8 cellular contexts compared by ENCODE assay signal in the genomic region with DNA sequence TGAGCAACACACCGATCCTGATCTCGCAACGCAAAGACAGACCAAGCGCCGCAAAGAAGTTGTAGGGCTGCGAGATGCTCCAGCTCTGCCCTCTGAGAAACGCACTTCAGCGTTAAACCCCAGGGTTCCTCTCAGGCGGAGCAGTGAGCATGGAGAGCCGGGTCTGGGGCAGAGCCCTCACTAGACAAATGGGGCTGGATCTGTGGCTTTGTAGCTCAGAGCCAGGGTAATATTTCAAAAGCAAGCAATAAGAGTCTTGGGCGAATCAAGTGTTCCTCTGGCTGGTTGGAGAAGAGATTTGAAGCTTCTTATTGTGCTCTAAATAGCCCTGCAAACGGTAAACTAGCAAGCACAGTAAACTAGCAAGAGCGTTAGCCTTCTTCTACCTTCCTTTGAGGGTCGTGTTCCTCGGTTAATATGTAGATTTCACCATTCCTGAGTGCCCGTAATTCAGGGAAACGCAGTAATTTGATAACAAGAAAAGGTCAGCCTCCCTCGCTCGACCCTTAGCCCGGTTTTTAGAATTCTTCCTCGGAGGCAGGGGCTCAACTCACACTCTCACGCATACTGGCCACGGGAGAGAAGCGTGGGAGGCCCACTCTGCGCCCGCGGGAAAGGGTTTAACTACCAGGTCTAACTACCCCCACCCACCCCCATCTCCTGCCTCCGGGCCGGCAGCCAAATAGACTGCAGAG. TPM values are rescaled to one million over a fixed set of nuclear protein-coding genes. Genes with fewer than 3 reads are reported as not detected.
DNase-seq lines count a peak whose midpoint lies in the region; ATAC-seq, FAIRE-seq and TF ChIP-seq lines count a peak whose summit lies in the region.

No MANE protein-coding gene starts in this region.

- no TSS peak for BruUV-seq in HepG2 (replicated peaks; lab: Mats Ljungman, UMichigan)

- H3K4me2 ChIP-seq in HepG2 (ENCODE audit: low read depth, low read length) = peak overlapping the region; percentile 76

- FAIRE-seq in HepG2 (lab: Jason Lieb, UNC) = no peak
- FAIRE-seq in GM12892 (lab: Jason Lieb, UNC) = no peak

- H3K27ac ChIP-seq in ascending aorta (peak overlapping the region; percentile 37 to 45), HepG2 (ENCODE audit: extremely low read length, insufficient read depth, low read length) (no peak overlapping the region)

- peaks cover 40% of the 10 kb centered on the region for H3K4me1 Mint-ChIP-seq in type B pancreatic cell (ENCODE audit: unreplicated experiment)

- ATAC-seq in HG03354 (IDR thresholded peaks at IDR 0.05; ENCODE audit: poor library complexity, severe bottlenecking, unreplicated experiment) (peak; percentile 45), HepG2 (peak; percentile 83), HG03039 (IDR thresholded peaks at IDR 0.05; ENCODE audit: unreplicated experiment) (no peak)

- WGBS in HepG2 (ENCODE audit: low lambda C conversion rate) = 64% methylated on average over 29 of the region's 29 CpGs

- H3K79me2 ChIP-seq in HepG2 (ENCODE audit: insufficient read depth, low read length) = no peaks in the 10 kb centered on the region

- CTCF ChIA-PET in HepG2 (lab: Yijun Ruan, JAX; ENCODE audit: low intra/inter-chr PET ratio, low total read pairs) = no interaction called here

- peaks cover 3% of the 10 kb centered on the region for H3K27me3 Mint-ChIP-seq in type B pancreatic cell

- in situ Hi-C loops in G401 (cut with HindIII; ENCODE audit: low sequenced_read_pairs) = loop anchor here (5.0 kb wide), 1 partner anchor 260 kb away; no protein-coding TSS in a partner anchor
- in situ Hi-C loops in HepG2 (cut with HindIII; ENCODE audit: extremely low pct_ligation_motif_present, low pct_unique_long_range_greater_than_20kb) = no loop called here

- TF ChIP-seq EP300 in HepG2 (IDR thresholded peaks at IDR 0.05; ENCODE audit: low read depth in 2 of 2, low read length in 2 of 2) = no peak
- TF ChIP-seq EP300 in HepG2 (CRISPR knock-in tag; IDR thresholded peaks at IDR 0.05; ENCODE audit: borderline replicate concordance) = no peak

- peak overlapping the region; percentile 96 for H3K27ac Mint-ChIP-seq in type B pancreatic cell

- peak overlapping the region; percentile 37 to 51 for H3K4me3 ChIP-seq in ascending aorta
- peak overlapping the region; percentile 56 to 66 (median 57) for H3K4me3 ChIP-seq in HepG2 (replicated peaks in 1 of 3; ENCODE audit: insufficient read depth in 1 of 3, low read depth in 2 of 3, low read length in 3 of 3)

- TF ChIP-seq POLR2A in HepG2 (IDR thresholded peaks at IDR 0.05; ENCODE audit: insufficient read depth in 1 of 2, low read depth in 2 of 2, low read length in 2 of 2) (no peak), GM12892 (IDR thresholded peaks at IDR 0.05; ENCODE audit: low read depth, low read length) (no peak)

- no peaks in the 10 kb centered on the region for H3K27me3 ChIP-seq in ascending aorta
- H3K27me3 ChIP-seq in HepG2 (ENCODE audit: control insufficient read depth in 1 of 2, insufficient read depth in 2 of 2, low read length in 2 of 2) = no peaks in the 10 kb centered on the region

- TF ChIP-seq CTCF in ascending aorta (IDR thresholded peaks at IDR 0.05) (no peak), HepG2 (CRISPR knock-in tag; IDR thresholded peaks at IDR 0.05) (no peak), type B pancreatic cell (conservative IDR thresholded peaks at IDR 0.05) (no peak)

- H3K9me3 Mint-ChIP-seq in type B pancreatic cell = no peaks in the 10 kb centered on the region

- no peaks in the 10 kb centered on the region for H3K9me3 ChIP-seq in ascending aorta
- no peaks in the 10 kb centered on the region for H3K9me3 ChIP-seq in HepG2 (ENCODE audit: low read length)

- no peak for TF ChIP-seq RAD21 in HepG2 (CRISPR knock-in tag; IDR thresholded peaks at IDR 0.05)

- peak overlapping the region; percentile 44 for H3K9ac ChIP-seq in HepG2 (ENCODE audit: insufficient read depth, low read depth, low read length)

- H3K36me3 Mint-ChIP-seq in type B pancreatic cell = peaks cover 5% of the 10 kb centered on the region

- H3K4me1 ChIP-seq in ascending aorta (peaks cover 0 to 2% of the 10 kb centered on the region in 2 donors), HepG2 (ENCODE audit: insufficient read depth, low read length) (peaks cover 20% of the 10 kb centered on the region)

- H3K36me3 ChIP-seq in ascending aorta (no peaks in the 10 kb centered on the region), HepG2 (replicated peaks in 1 of 2; ENCODE audit: control insufficient read depth in 1 of 2, insufficient read depth in 2 of 2, low read length in 2 of 2) (no peaks in the 10 kb centered on the region; a peak in 1 of 5 replicates)

- POLR2A ChIA-PET in HepG2 (lab: Yijun Ruan, JAX) = no interaction called here

- H2AFZ ChIP-seq in HepG2 (ENCODE audit: low read length) = peak overlapping the region; percentile 78

- H3K4me3 Mint-ChIP-seq in type B pancreatic cell = peak overlapping the region; percentile 92

- no peaks in the 10 kb centered on the region for H4K20me1 ChIP-seq in HepG2 (ENCODE audit: insufficient read depth, low read length)

- intact Hi-C loops in ascending aorta (cut with DNase I) = loop anchor here (2.0 to 5.0 kb wide), 2 partner anchors 235 to 485 kb away; no protein-coding TSS in a partner anchor
- intact Hi-C loops in HepG2 (cut with micrococcal nuclease; ENCODE audit: unreplicated experiment) = no loop called here

- DNase-seq in G401 (ENCODE audit: low spot score) = peak; percentile 59
- no peak for DNase-seq in ascending aorta (ENCODE audit: low spot score in 2 of 2)
- DNase-seq in HepG2 (ENCODE audit: low spot score) = no peak
- DNase-seq in type B pancreatic cell (ENCODE audit: extremely low spot score, unreplicated experiment) = peak; percentile 71
- DNase-seq in SK-N-DZ (ENCODE audit: low spot score) = no peak
- no peak for DNase-seq in GM12892 (ENCODE audit: insufficient read length)

TF ChIP-seq in HepG2, 621 proteins besides CTCF, POLR2A, EP300 and RAD21:
- TF ChIP-seq, protein P1, sequence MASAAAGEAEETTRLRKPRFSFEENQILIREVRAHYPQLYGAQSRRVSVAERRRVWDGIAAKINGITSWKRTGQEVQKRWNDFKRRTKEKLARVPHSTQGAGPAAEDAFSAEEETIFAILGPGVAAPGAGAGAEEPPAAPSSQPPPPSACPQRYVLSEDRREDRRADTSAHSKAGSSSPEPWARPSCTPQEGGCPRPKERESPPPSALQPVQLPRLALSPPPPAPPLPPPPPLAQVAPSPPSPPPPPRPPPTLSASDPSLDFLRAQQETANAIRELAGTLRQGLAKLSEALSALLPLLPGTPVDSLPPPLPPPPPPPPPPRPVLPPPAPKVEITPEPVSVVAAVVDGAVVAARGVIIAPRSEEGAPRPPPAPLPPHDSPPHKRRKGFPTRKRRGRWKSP (CRISPR knock-in tag; IDR thresholded peaks at IDR 0.05) = 0 out of 2 replicates have a peak, but pooled peaks have one; percentile 37
- TF ChIP-seq ZNF775 (CRISPR knock-in tag; IDR thresholded peaks at IDR 0.05; ENCODE audit: borderline replicate concordance) = no peak

RNA-seq across cellular contexts. Expression of a gene that starts 6.7 kb away (rescaled TPM):
- total RNA-seq in G401 (2014; rRNA removed; shearing (Covaris generic)) = 3.0 and 16.2 TPM in 2 replicates
- total RNA-seq in ascending aorta (50.2 TPM), HepG2 (2016; rRNA removed; fragmentation: Illumina TruSeq; extraction: Trizol) (12.9 and 18.8 TPM in 2 replicates), type B pancreatic cell (ENCODE audit: low replicate concordance) (25.5 and 61.6 TPM in 2 replicates)
- 1.6 and 1.9 TPM in 2 replicates for total RNA-seq in HepG2 (2016; cell fraction: cytosol; rRNA removed; fragmentation: Illumina TruSeq; extraction: Trizol; ENCODE audit: low read depth)
- 13.4 and 14.9 TPM in 2 replicates for total RNA-seq in HepG2 (2016; cell fraction: insoluble cytoplasmic fraction; rRNA removed; fragmentation: Illumina TruSeq; extraction: Trizol)
- total RNA-seq in HepG2 (2016; cell fraction: membrane; rRNA removed; fragmentation: Illumina TruSeq; extraction: Trizol) = 4.6 TPM in 2 replicates
- 10.1 and 12.6 TPM in 2 replicates for total RNA-seq in HepG2 (2016; cell fraction: nucleus; rRNA removed; fragmentation: Illumina TruSeq; extraction: Trizol)
- polyA plus RNA-seq in HepG2 (2011; rRNA removed) = 2.8 and 3.6 TPM in 2 replicates
- polyA plus RNA-seq in HepG2 (2011; cell fraction: cytosol; rRNA removed) = 1.5 and 2.5 TPM in 2 replicates
- 1.6 and 2.0 TPM in 2 replicates for polyA plus RNA-seq in HepG2 (2011; cell fraction: nucleus; rRNA removed)
- polyA plus RNA-seq in HepG2 (2012) = 7.6 and 8.1 TPM in 2 replicates
- 0.83 and 0.87 TPM in 2 replicates for polyA plus RNA-seq in HepG2 (2016; cell fraction: cytosol; fragmentation: Illumina TruSeq; extraction: Trizol; ENCODE audit: low read depth)
- polyA plus RNA-seq in HepG2 (2016; cell fraction: insoluble cytoplasmic fraction; fragmentation: Illumina TruSeq; extraction: Trizol; ENCODE audit: low read depth) = 19.4 and 20.8 TPM in 2 replicates
- polyA plus RNA-seq in HepG2 (2016; cell fraction: membrane; fragmentation: Illumina TruSeq; extraction: Trizol; ENCODE audit: low read depth) = 3.0 and 3.3 TPM in 2 replicates
- 9.2 and 9.9 TPM in 2 replicates for polyA plus RNA-seq in HepG2 (2016; cell fraction: nucleus; fragmentation: Illumina TruSeq; extraction: Trizol; ENCODE audit: insufficient read depth, low read depth)
- polyA minus RNA-seq in HepG2 (2011; rRNA and poly(A)+ RNA removed; ENCODE audit: low replicate concordance) = 2.8 and 8.0 TPM in 2 replicates
- polyA minus RNA-seq in HepG2 (2011; cell fraction: cytosol; rRNA and poly(A)+ RNA removed) = 6.7 and 11.9 TPM in 2 replicates
- polyA minus RNA-seq in HepG2 (2011; cell fraction: nucleus; rRNA and poly(A)+ RNA removed) = 11.8 and 15.4 TPM in 2 replicates
- 1.1 and 3.4 TPM in 2 replicates for polyA plus RNA-seq in SK-N-DZ (2014; cell fraction: cytosol; rRNA removed)
- polyA plus RNA-seq in SK-N-DZ (2014; cell fraction: nucleus; rRNA removed) = 0.38 TPM in 1 of 2 replicates, not detected in the other
- 16.8 TPM for polyA plus RNA-seq in GM12892 (2012; ENCODE audit: missing spikeins)

Comparison
In these comparisons a context has a peak if more than half of its experiments do, and no peak if none do; other contexts are left out.
1. DNase-seq: peak in G401 (single experiment) and type B pancreatic cell (single experiment); none in ascending aorta (0 of 2), HepG2 (single experiment), SK-N-DZ (single experiment) and GM12892 (single experiment).